Comparison of ENCODE assay signal across 1 cellular context in genomic region chr21:45356653-45357435, GRCh38.
TF ChIP-seq lines count a peak whose summit lies in the region.

No MANE protein-coding gene starts in this region.

TF ChIP-seq in H1, 55 proteins besides CTCF, POLR2A, EP300 and RAD21:
- no peak for TF ChIP-seq JUND (IDR thresholded peaks at IDR 0.05; ENCODE audit: low read length)
